In genomic region chr3:74295479-74295878, GRCh38 we compare ENCODE assay signal across 25 cellular contexts.
"Had no signal": no experiment of that assay in that cellular context is flagged by ENCODE, and none has a peak within 500 bp of the region (broad histone marks: within the 10 kb centered on the region; RNA-seq: fewer than 3 reads in every experiment).

No MANE protein-coding gene starts in this region.

- H3K36me3 ChIP-seq: colonic mucosa, esophagus muscularis mucosa, esophagus squamous epithelium, gastrocnemius medialis, heart left ventricle, heart right ventricle had no signal

- H3K4me3 ChIP-seq: colonic mucosa, coronary artery, dorsolateral prefrontal cortex, esophagus muscularis mucosa, esophagus squamous epithelium, gastrocnemius medialis, gastroesophageal sphincter, heart left ventricle, heart right ventricle had no signal

- ATAC-seq: effector memory CD8-positive, alpha-beta T cell; esophagus mucosa; foreskin keratinocyte; gastrocnemius medialis; gastroesophageal sphincter; heart left ventricle; heart right ventricle had no signal

- H3K27me3 ChIP-seq: colonic mucosa, dorsolateral prefrontal cortex, esophagus muscularis mucosa, esophagus squamous epithelium, foreskin keratinocyte, gastrocnemius medialis, gastroesophageal sphincter, heart left ventricle, heart right ventricle had no signal

- H3K27me3 Mint-ChIP-seq: dendritic cell treated with granulocyte-macrophage colony-stimulating factor and Interleukin-4, amounts not matched to agents 40 ng/mL and 50 ng/mL, for 4 days; effector memory CD8-positive, alpha-beta T cell had no signal

- H3K4me3 Mint-ChIP-seq: dendritic cell treated with granulocyte-macrophage colony-stimulating factor and Interleukin-4, amounts not matched to agents 40 ng/mL and 50 ng/mL, for 4 days; effector memory CD8-positive, alpha-beta T cell; endodermal cell had no signal

- H3K27ac Mint-ChIP-seq: dendritic cell treated with granulocyte-macrophage colony-stimulating factor and Interleukin-4, amounts not matched to agents 40 ng/mL and 50 ng/mL, for 4 days; effector memory CD8-positive, alpha-beta T cell; endodermal cell had no signal

- H3K4me1 ChIP-seq: colonic mucosa, esophagus muscularis mucosa, esophagus squamous epithelium, foreskin keratinocyte, gastrocnemius medialis, gastroesophageal sphincter, heart left ventricle, heart right ventricle had no signal

- DNase-seq: colonic mucosa; cortex of kidney; dermis blood vessel endothelial cell; dorsolateral prefrontal cortex; effector CD4-positive, alpha-beta T cell; effector CD8-positive, alpha-beta T cell; effector memory CD4-positive, alpha-beta T cell; effector memory CD8-positive, alpha-beta T cell; endodermal cell; erythroblast; esophagus squamous epithelium; foreskin fibroblast; foreskin keratinocyte; foreskin melanocyte; gastrocnemius medialis; glutamatergic neuron; head of caudate nucleus; heart left ventricle; heart right ventricle had no signal

- H3K9me3 ChIP-seq: colonic mucosa, esophagus muscularis mucosa, gastrocnemius medialis, gastroesophageal sphincter had no signal

- H3K27ac ChIP-seq: colonic mucosa, coronary artery, dorsolateral prefrontal cortex, epithelial cell of prostate, esophagus muscularis mucosa, esophagus squamous epithelium, foreskin keratinocyte, gastrocnemius medialis, gastroesophageal sphincter, heart left ventricle, heart right ventricle had no signal
